Comparison of ENCODE assay signal across 1 cellular context in the genomic region with DNA sequence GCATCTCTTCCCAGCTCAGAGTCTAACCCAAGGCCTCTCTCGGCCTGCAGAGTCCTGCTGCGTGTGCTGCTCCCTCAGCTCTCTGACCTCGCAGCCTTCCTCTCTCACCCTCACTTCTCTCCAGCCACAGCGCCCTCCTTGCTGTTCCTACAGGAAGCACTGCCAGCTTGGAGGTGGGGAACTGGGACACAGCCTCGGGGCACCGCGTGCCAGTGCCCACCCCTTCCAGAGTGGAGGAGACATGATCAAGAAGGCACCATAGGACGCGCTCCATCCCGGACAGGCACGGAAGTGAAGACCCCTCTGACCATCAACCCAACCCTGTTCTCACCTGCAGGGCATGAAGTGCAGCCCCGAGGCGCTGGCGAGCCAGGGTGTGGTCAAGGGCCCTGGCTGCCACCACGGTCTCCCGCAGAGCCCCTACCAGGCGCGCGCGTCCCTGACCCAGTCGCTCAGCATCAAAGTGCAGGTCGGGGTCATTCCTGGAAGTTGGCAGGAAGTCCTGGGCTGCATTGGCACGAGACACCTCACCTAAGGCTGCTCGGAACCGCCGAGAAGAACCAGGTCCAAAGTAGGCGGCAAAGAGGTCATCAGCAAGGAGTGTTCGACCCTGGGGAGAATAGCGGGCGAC.
TF ChIP-seq lines count a peak whose summit lies in the region.

No MANE protein-coding gene starts in this region.

TF ChIP-seq in SK-N-SH, 30 proteins besides CTCF, POLR2A, EP300 and RAD21:
- TF ChIP-seq NRF1 (IDR thresholded peaks at IDR 0.05; ENCODE audit: low read depth, low read length) (no peak), JUND (IDR thresholded peaks at IDR 0.05) (no peak), SIN3A (IDR thresholded peaks at IDR 0.05; ENCODE audit: borderline replicate concordance, low read depth, low read length) (no peak)
- TF ChIP-seq, protein P1, sequence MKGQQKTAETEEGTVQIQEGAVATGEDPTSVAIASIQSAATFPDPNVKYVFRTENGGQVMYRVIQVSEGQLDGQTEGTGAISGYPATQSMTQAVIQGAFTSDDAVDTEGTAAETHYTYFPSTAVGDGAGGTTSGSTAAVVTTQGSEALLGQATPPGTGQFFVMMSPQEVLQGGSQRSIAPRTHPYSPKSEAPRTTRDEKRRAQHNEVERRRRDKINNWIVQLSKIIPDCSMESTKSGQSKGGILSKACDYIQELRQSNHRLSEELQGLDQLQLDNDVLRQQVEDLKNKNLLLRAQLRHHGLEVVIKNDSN (IDR thresholded peaks at IDR 0.05; ENCODE audit: borderline replicate concordance, low read depth) = no peak
TF ChIP-seq in SK-N-SH: peak in this region for 0.
